8 cellular contexts compared by ENCODE assay signal in genomic region chr6:27807415-27808241, GRCh38.
DNase-seq lines count a peak whose midpoint lies in the region; ATAC-seq, FAIRE-seq and TF ChIP-seq lines count a peak whose summit lies in the region.
"Not testable (repeated sequence)": the region's sequence is repeated elsewhere in the genome, so short reads cannot be mapped to it uniquely, and the experiment has no call there.

No MANE protein-coding gene starts in this region.

- CTCF ChIA-PET in OCI-LY7 (lab: Charles Lee; ENCODE audit: unreplicated experiment) (interaction anchor here (0.5 to 1.2 kb wide), 4 partner anchors 11 to 1815 kb away, joined by 3 read pairs; no protein-coding TSS in a partner anchor), endothelial cell of umbilical vein (lab: Charles Lee) (interaction anchor here (0.6 to 6.8 kb wide), 13 partner anchors 9 to 1091 kb away, joined by 3 to 67 read pairs (median 5); a partner anchor contains a TSS)

- H3K9me2 ChIP-seq in OCI-LY7 (ENCODE audit: insufficient read depth, low read length) = not testable (repeated sequence)

- dilution Hi-C loops in endothelial cell of umbilical vein (cut with MboI; ENCODE audit: extremely low pct_ligation_motif_present, low sequenced_read_pairs) = not testable (repeated sequence)

- 1% methylated on average over 44 of the region's 44 CpGs for WGBS in HUES64
- WGBS in mesodermal cell (ENCODE audit: insufficient coverage in 2 of 2), 2 experiments = 2 to 3% methylated on average over 31 to 32 of the region's 44 CpGs

- H3K4me1 ChIP-seq in HUES64 (ENCODE audit: insufficient read depth, low read length) (peaks cover 23% of the 10 kb centered on the region), OCI-LY7 (ENCODE audit: insufficient read depth, low read length, poor library complexity, severe bottlenecking) (peaks cover 50% of the 10 kb centered on the region), endothelial cell of umbilical vein (ENCODE audit: control insufficient read depth, extremely low read depth, insufficient read depth, low read length) (peaks cover 24% of the 10 kb centered on the region)
- not testable (repeated sequence) for H3K4me1 ChIP-seq in mesodermal cell (ENCODE audit: control insufficient read depth, insufficient read depth, low read length, poor library complexity, severe bottlenecking)

- intact Hi-C loops in OCI-LY7 (cut with micrococcal nuclease; ENCODE audit: unreplicated experiment) (loop anchor here (1.0 to 5.0 kb wide), 4 partner anchors 653 to 1535 kb away; a partner anchor contains a TSS), endothelial cell of umbilical vein (cut with micrococcal nuclease) (loop anchor here (1.0 kb wide), 2 partner anchors 11 to 661 kb away; a partner anchor contains a TSS)

- TF ChIP-seq CTCF in OCI-LY7 (conservative IDR thresholded peaks at IDR 0.05; ENCODE audit: low read length); endothelial cell of umbilical vein (IDR thresholded peaks at IDR 0.05; ENCODE audit: extremely low read depth in 1 of 2, insufficient read depth in 1 of 2, low read depth in 1 of 2, low read length in 2 of 2): not testable (repeated sequence)

- DNase-seq in DMS53 treated with DMSO at 0.1 percent for 48 hours (lab: John Stamatoyannopoulos, UW; ENCODE audit: unreplicated experiment) = peak; percentile 91
- peak; percentile 98 for DNase-seq in OCI-LY7 (ENCODE audit: low spot score)
- peak; percentile 52 for DNase-seq in activated T-cell treated with anti-CD3 and anti-CD28 coated beads for 4 hours
- peak; percentile 96 for DNase-seq in endothelial cell of umbilical vein (ENCODE audit: low read depth, low spot score)
- DNase-seq in stimulated activated CD8-positive, alpha-beta memory T cell treated with anti-CD3 and anti-CD28 coated beads, Interleukin-7, amount 100 ng/mL, for 4 hours (ENCODE audit: low read depth in 2 of 2) = peak; percentile 43 to 64

- H4K20me1 ChIP-seq in OCI-LY7 (ENCODE audit: insufficient read depth, low read length); endothelial cell of umbilical vein (replicated peaks; ENCODE audit: control insufficient read depth, extremely low read depth, insufficient read depth, low read length): not testable (repeated sequence)

- H3K4me2 ChIP-seq in OCI-LY7 (ENCODE audit: low read length) (peak overlapping the region; percentile 99), endothelial cell of umbilical vein (ENCODE audit: insufficient read depth, low read length) (peak overlapping the region; percentile 64)

- H3K9me3 ChIP-seq in HUES64 (ENCODE audit: insufficient read depth, low read depth, low read length); OCI-LY7 (ENCODE audit: low read length); endothelial cell of umbilical vein (replicated peaks; ENCODE audit: control insufficient read depth, insufficient read depth, low read length); mesodermal cell (ENCODE audit: control insufficient read depth, low read length): not testable (repeated sequence)

- not testable (repeated sequence) for TF ChIP-seq POLR2A in endothelial cell of umbilical vein (IDR thresholded peaks at IDR 0.05; ENCODE audit: low read depth, low read length)

- peak overlapping the region; percentile 98 for H3K9ac ChIP-seq in HUES64 (ENCODE audit: low read depth, low read length)
- H3K9ac ChIP-seq in endothelial cell of umbilical vein (replicated peaks; ENCODE audit: extremely low read depth, insufficient read depth, low read length) = peak overlapping the region; percentile 4

- not testable (repeated sequence) for H3K36me3 ChIP-seq in HUES64 (ENCODE audit: insufficient read depth, low read length); OCI-LY7 (ENCODE audit: insufficient read depth, low read length); endothelial cell of umbilical vein (ENCODE audit: control insufficient read depth in 2 of 2, extremely low read depth in 1 of 2, insufficient read depth in 2 of 2, low read length in 2 of 2); mesodermal cell (ENCODE audit: control insufficient read depth, insufficient read depth, low read length)

- H2AFZ ChIP-seq in OCI-LY7 (ENCODE audit: low read length) = not testable (repeated sequence)
- H2AFZ ChIP-seq in endothelial cell of umbilical vein (ENCODE audit: low read depth, low read length) = peak overlapping the region; percentile 36

- FAIRE-seq in endothelial cell of umbilical vein (lab: Jason Lieb, UNC) = peak; percentile 97

- H3K79me2 ChIP-seq in OCI-LY7 (ENCODE audit: insufficient read depth, low read depth, low read length); endothelial cell of umbilical vein (ENCODE audit: control insufficient read depth, insufficient read depth, low read length): not testable (repeated sequence)

- H3K9me1 ChIP-seq in endothelial cell of umbilical vein (replicated peaks; ENCODE audit: control insufficient read depth, extremely low read depth, insufficient read depth, low read length) = not testable (repeated sequence)

- peak; percentile 58 for ATAC-seq in GM21619 (IDR thresholded peaks at IDR 0.05; ENCODE audit: unreplicated experiment)

- BruUV-seq in OCI-LY7 (replicated peaks; lab: Mats Ljungman, UMichigan) (TSS peak; percentile 97), endothelial cell of umbilical vein (replicated peaks; lab: Mats Ljungman, UMichigan) (TSS peak; percentile 100)

- H3K4me3 ChIP-seq in HUES64 (ENCODE audit: low read length) = peak overlapping the region; percentile 78
- H3K4me3 ChIP-seq in OCI-LY7 (ENCODE audit: low read depth, low read length, poor library complexity, severe bottlenecking) = peak overlapping the region; percentile 82
- peak overlapping the region in 2 of 3 experiments; percentile 48 for H3K4me3 ChIP-seq in endothelial cell of umbilical vein (replicated peaks in 1 of 3; ENCODE audit: insufficient read depth in 1 of 3, low read depth in 1 of 3, low read length in 3 of 3)
- H3K4me3 ChIP-seq in mesodermal cell (ENCODE audit: extremely low read depth, insufficient read depth, low read length, poor library complexity, severe bottlenecking) = peak overlapping the region; percentile 56

- POLR2A ChIA-PET in OCI-LY7 (lab: Charles Lee) (interaction anchor here (0.5 to 10.5 kb wide), 43 partner anchors 10 to 1781 kb away, joined by 3 to 380 read pairs (median 4); partner anchors contain the start of gene ZNF184), endothelial cell of umbilical vein (lab: Charles Lee) (interaction anchor here (0.9 to 5.7 kb wide), 15 partner anchors 17 to 1787 kb away, joined by 3 to 99 read pairs (median 10); a partner anchor contains a TSS)

- H3K27me3 ChIP-seq in HUES64 (ENCODE audit: insufficient read depth, low read length); endothelial cell of umbilical vein (ENCODE audit: control insufficient read depth in 2 of 2, insufficient read depth in 2 of 2, low read length in 2 of 2): not testable (repeated sequence)

- H3K27ac ChIP-seq in HUES64 (ENCODE audit: low read depth, low read length) = peak overlapping the region; percentile 94
- peak overlapping the region; percentile 96 for H3K27ac ChIP-seq in OCI-LY7 (ENCODE audit: low read depth, low read length, poor library complexity, severe bottlenecking)
- H3K27ac ChIP-seq in endothelial cell of umbilical vein (ENCODE audit: insufficient read depth, low read depth, low read length) = peak overlapping the region; percentile 62
- peak overlapping the region; percentile 87 for H3K27ac ChIP-seq in mesodermal cell (ENCODE audit: low read depth, low read length, severe bottlenecking)

TF ChIP-seq in endothelial cell of umbilical vein, 7 proteins besides CTCF, POLR2A, EP300 and RAD21:
- peak; percentile 36 for TF ChIP-seq POLR2AphosphoS5 (IDR thresholded peaks at IDR 0.05; ENCODE audit: insufficient read depth, low read depth, low read length)
TF ChIP-seq in endothelial cell of umbilical vein: peak in this region for 1; not testable (repeated sequence) for 6.

Comparison
In these comparisons a context has a peak if more than half of its experiments do, and no peak if none do; other contexts are left out.
1. Peak in every context shown above with its lines: DNase-seq, ATAC-seq, H3K4me3 ChIP-seq and H3K27ac ChIP-seq.